In the genomic region with DNA sequence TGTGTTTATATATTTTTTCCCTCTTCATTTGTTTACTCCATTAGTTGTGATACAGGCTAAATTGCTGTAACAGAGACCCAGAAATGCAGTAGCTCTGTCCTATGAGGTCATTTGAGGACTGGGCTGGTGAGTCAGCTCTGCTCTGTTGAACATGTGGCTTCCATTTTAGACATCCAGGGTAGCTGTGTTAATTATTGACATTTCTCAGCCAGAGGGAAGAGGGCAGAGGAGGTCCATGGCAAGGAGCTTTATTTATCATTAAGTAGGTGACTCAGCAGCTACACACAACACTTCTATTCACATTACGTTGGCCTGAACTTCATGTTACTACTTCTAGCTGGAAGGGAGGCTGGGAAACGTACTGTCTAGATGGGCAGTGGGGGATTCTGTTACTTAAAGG, we compare ENCODE assay signal across 9 cellular contexts.
DNase-seq lines count a peak whose midpoint lies in the region; ATAC-seq, FAIRE-seq and TF ChIP-seq lines count a peak whose summit lies in the region.
"Had no signal": no experiment of that assay in that cellular context is flagged by ENCODE, and none has a peak within 500 bp of the region (broad histone marks: within the 10 kb centered on the region; RNA-seq: fewer than 3 reads in every experiment).

No MANE protein-coding gene starts in this region.

- DNase-seq in DMS153 (lab: John Stamatoyannopoulos, UW) (peak; percentile 71), NCI-H774 (lab: John Stamatoyannopoulos, UW) (peak; percentile 61), kidney (no peak), GM12892 (ENCODE audit: insufficient read length) (no peak), OCI-M2 (lab: John Stamatoyannopoulos, UW; ENCODE audit: unreplicated experiment) (no peak)
- DNase-seq in CD8-positive, alpha-beta T cell, result no peak

- H3K9me3 ChIP-seq in kidney (ENCODE audit: control insufficient read depth in 1 of 2, low read length in 2 of 2), result no peaks in the 10 kb centered on the region
- H3K9me3 ChIP-seq in CD8-positive, alpha-beta T cell (ENCODE audit: low read length), result no peaks in the 10 kb centered on the region

- no peaks in the 10 kb centered on the region for H3K36me3 ChIP-seq in kidney (ENCODE audit: control insufficient read depth in 1 of 2, insufficient read depth in 2 of 2, low read length in 2 of 2)
- H3K36me3 ChIP-seq in CD8-positive, alpha-beta T cell (ENCODE audit: insufficient read depth, low read length), result no peaks in the 10 kb centered on the region

- H3K4me1 Mint-ChIP-seq in CD8-positive, alpha-beta T cell (ENCODE audit: low read depth), result no peaks in the 10 kb centered on the region

- peaks cover 4 to 19% of the 10 kb centered on the region in 2 donors for H3K4me1 ChIP-seq in kidney (ENCODE audit: control insufficient read depth in 1 of 2, insufficient read depth in 1 of 2, low read depth in 1 of 2, low read length in 2 of 2)
- H3K4me1 ChIP-seq in CD8-positive, alpha-beta T cell (ENCODE audit: insufficient read depth, low read length), result no peaks in the 10 kb centered on the region

- no peak for TF ChIP-seq CTCF in kidney (IDR thresholded peaks at IDR 0.05; ENCODE audit: borderline replicate concordance, extremely low read depth, insufficient read depth)
- TF ChIP-seq CTCF in CD8-positive, alpha-beta T cell (IDR thresholded peaks at IDR 0.05), result no peak

- H3K36me3 Mint-ChIP-seq in CD8-positive, alpha-beta T cell, result no peaks in the 10 kb centered on the region

- ATAC-seq in HG02588 (IDR thresholded peaks at IDR 0.05; ENCODE audit: unreplicated experiment) (peak; percentile 88), HG02870 (IDR thresholded peaks at IDR 0.05; ENCODE audit: unreplicated experiment) (no peak)
- no peak for ATAC-seq in CD8-positive, alpha-beta T cell

- no peak overlapping the region for H3K9ac ChIP-seq in kidney (ENCODE audit: low read length in 2 of 2)

- TF ChIP-seq POLR2A in GM12892 (IDR thresholded peaks at IDR 0.05; ENCODE audit: low read depth, low read length), result no peak

- CTCF ChIA-PET in CD8-positive, alpha-beta T cell (lab: Charles Lee), result interaction anchor here (0.8 kb wide), 1 partner anchor 22 kb away, joined by 6 read pairs; no protein-coding TSS in a partner anchor

- H3K27me3 ChIP-seq in CD8-positive, alpha-beta T cell (ENCODE audit: insufficient read depth, low read length), result no peaks in the 10 kb centered on the region

- POLR2A ChIA-PET in CD8-positive, alpha-beta T cell (lab: Charles Lee), result no interaction called here

- FAIRE-seq in kidney (lab: Jason Lieb, UNC) (peak; percentile 98), GM12892 (lab: Jason Lieb, UNC) (no peak)
- FAIRE-seq: colon had no signal

- peak overlapping the region; percentile 5 to 76 for H3K27ac ChIP-seq in kidney (ENCODE audit: low read depth in 2 of 2, low read length in 2 of 2)
- no peak overlapping the region for H3K27ac ChIP-seq in CD8-positive, alpha-beta T cell (ENCODE audit: low read depth, low read length)

- H3K4me3 Mint-ChIP-seq in CD8-positive, alpha-beta T cell, result no peak overlapping the region

- no peaks in the 10 kb centered on the region for H3K9me3 Mint-ChIP-seq in CD8-positive, alpha-beta T cell

- H3K27me3 Mint-ChIP-seq in CD8-positive, alpha-beta T cell (ENCODE audit: low read depth), result peaks cover 22% of the 10 kb centered on the region

- no peak overlapping the region for H3K27ac Mint-ChIP-seq in CD8-positive, alpha-beta T cell

- peak overlapping the region in 1 of 2 donors; percentile 13 for H3K4me3 ChIP-seq in kidney (ENCODE audit: low read length in 2 of 2)
- no peak overlapping the region for H3K4me3 ChIP-seq in CD8-positive, alpha-beta T cell (ENCODE audit: low read depth, low read length)

- intact Hi-C loops in kidney (cut with DNase I), result no loop called here
- intact Hi-C loops in CD8-positive, alpha-beta T cell (cut with DNase I, micrococcal nuclease), result no loop called here

Comparison
In these comparisons a context has a peak if more than half of its experiments do, and no peak if none do; other contexts are left out.
1. DNase-seq: peak in DMS153 (single experiment) and NCI-H774 (single experiment); none in kidney (single experiment), CD8-positive, alpha-beta T cell (0 of 7), GM12892 (single experiment) and OCI-M2 (single experiment).